8 cellular contexts compared by ENCODE assay signal in the genomic region with DNA sequence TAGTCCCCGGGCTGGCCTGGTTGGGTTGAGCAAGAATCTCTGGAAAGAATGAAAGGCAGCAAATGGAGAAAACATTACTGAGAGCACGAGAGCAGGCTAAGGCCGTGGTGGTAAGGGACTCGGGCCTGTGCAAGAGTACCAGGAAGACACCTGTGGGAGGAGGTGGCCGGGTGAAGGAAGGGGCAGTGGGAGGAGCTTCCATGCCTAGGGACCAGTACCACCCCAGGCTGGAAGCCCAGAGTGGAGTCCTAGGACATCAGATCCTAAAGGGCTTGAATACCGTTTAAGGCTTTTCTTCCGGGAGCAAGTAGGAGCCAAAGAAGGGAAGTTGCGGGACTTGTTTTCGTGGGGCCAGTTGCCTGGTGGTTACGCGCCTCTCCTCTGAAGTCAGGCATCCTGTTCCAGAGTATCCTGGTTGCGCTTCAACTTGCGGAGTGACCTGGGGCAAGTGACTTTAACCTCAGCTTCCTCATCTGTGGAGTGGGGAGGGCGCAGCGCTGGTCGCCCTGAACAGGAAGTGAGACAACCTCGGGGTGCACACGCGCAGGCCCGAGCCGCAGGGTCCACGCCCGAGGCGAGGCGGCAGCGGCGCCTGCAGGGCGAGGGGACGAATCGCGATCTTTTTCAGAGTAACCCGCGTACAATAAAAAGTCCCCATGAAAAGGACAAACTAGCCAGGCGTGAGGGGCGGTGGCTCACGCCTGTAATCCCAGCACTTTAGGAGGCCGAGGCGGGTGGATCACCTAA. TPM values are rescaled to one million over a fixed set of nuclear protein-coding genes. Genes with fewer than 3 reads are reported as not detected.
DNase-seq lines count a peak whose midpoint lies in the region; ATAC-seq, FAIRE-seq and TF ChIP-seq lines count a peak whose summit lies in the region.

No MANE protein-coding gene starts in this region.

- H3K9me3 ChIP-seq in GM23248 (ENCODE audit: low read depth) (no peaks in the 10 kb centered on the region), SK-N-MC (ENCODE audit: low read depth, low read length) (no peaks in the 10 kb centered on the region), pancreas (no peaks in the 10 kb centered on the region), tibial artery (no peaks in the 10 kb centered on the region)

- 0 out of 2 replicates have a peak, but pooled peaks cover 7% of the 10 kb centered on the region for H3K4me1 ChIP-seq in GM23248 (ENCODE audit: insufficient read depth)
- H3K4me1 ChIP-seq in pancreas, result peaks cover 5 to 14% (median 6%) of the 10 kb centered on the region in 3 donors
- H3K4me1 ChIP-seq in tibial artery, result peaks cover 0 to 45% (median 24%) of the 10 kb centered on the region in 4 donors

- peaks cover 20 to 23% of the 10 kb centered on the region in 2 donors for H3K36me3 Mint-ChIP-seq in activated naive CD4-positive, alpha-beta T cell treated with anti-CD3 and anti-CD28 coated beads, Interleukin-2, amount 50 U/mL, for 72 hours

- peak overlapping the region; percentile 92 for H3K4me3 ChIP-seq in GM23248
- H3K4me3 ChIP-seq in SK-N-MC, result peak overlapping the region; percentile 98
- H3K4me3 ChIP-seq in pancreas, result peak overlapping the region; percentile 89 to 95 (median 92)
- peak overlapping the region; percentile 81 to 98 for H3K4me3 ChIP-seq in tibial artery

- H3K27ac ChIP-seq in GM23248 (peak overlapping the region; percentile 99), SK-N-MC (no peak overlapping the region), pancreas (peak overlapping the region; percentile 87 to 94 (median 90)), tibial artery (peak overlapping the region; percentile 88 to 99)

- H3K9me3 Mint-ChIP-seq in activated naive CD4-positive, alpha-beta T cell treated with anti-CD3 and anti-CD28 coated beads, Interleukin-2, amount 50 U/mL, for 72 hours, result no peaks in the 10 kb centered on the region

- in situ Hi-C loops in G401 (cut with HindIII; ENCODE audit: low sequenced_read_pairs) (no loop called here), GM23248 (cut with MboI) (no loop called here)

- intact Hi-C loops in Right ventricle myocardium inferior (cut with DNase I), result loop anchor here (2.0 to 5.0 kb wide), 3 partner anchors 35 to 327 kb away; a partner anchor contains a TSS
- intact Hi-C loops in pancreas (cut with DNase I), result no loop called here
- intact Hi-C loops in tibial artery (cut with DNase I; ENCODE audit: low total_unique reads), result loop anchor here (5.0 to 10.0 kb wide), 4 partner anchors 77 to 329 kb away; a partner anchor contains a TSS

- FAIRE-seq in pancreas (lab: Jason Lieb, UNC), result no peak

- H2AFZ ChIP-seq in GM23248, result peak overlapping the region; percentile 66

- H3K9me2 ChIP-seq in GM23248 (ENCODE audit: insufficient read depth), result no peaks in the 10 kb centered on the region

- H3K36me3 ChIP-seq in GM23248 (ENCODE audit: low read depth) (0 out of 2 replicates have a peak, but pooled peaks cover 7% of the 10 kb centered on the region), SK-N-MC (ENCODE audit: insufficient read depth, low read length) (peaks cover 3% of the 10 kb centered on the region; the same call in 1 of the 2 replicates), pancreas (peaks cover 0 to 5% (median 0%) of the 10 kb centered on the region in 3 donors), tibial artery (peaks cover 6 to 27% (median 13%) of the 10 kb centered on the region in 3 donors)

- 11 to 13% methylated on average over 38 of the region's 38 CpGs for WGBS in GM23248 (ENCODE audit: low coverage in 1 of 2, low lambda C conversion rate in 2 of 2, missing lambda C conversion rate in 2 of 2), 2 experiments
- WGBS in pancreas, 2 donors, result 1 to 2% methylated on average over 38 of the region's 38 CpGs

- 0 out of 2 replicates have a peak, but pooled peaks cover 4% of the 10 kb centered on the region for H3F3A ChIP-seq in GM23248 (ENCODE audit: insufficient read depth)

- peak overlapping the region; percentile 99 for H3K9ac ChIP-seq in GM23248
- peak overlapping the region; percentile 52 for H3K9ac ChIP-seq in SK-N-MC (ENCODE audit: insufficient read length)

- TF ChIP-seq CTCF in pancreas (IDR thresholded peaks at IDR 0.05) (peak in 3 of 4 donors; percentile 18 to 34 (median 26)), tibial artery (IDR thresholded peaks at IDR 0.05) (peak; percentile 52 to 56)

- DNase-seq in G401 (ENCODE audit: low spot score) (peak; percentile 84), GM23248 (peak; percentile 91), M059J (ENCODE audit: low read depth) (peak; percentile 80), SK-N-MC (ENCODE audit: low read depth, low spot score) (no peak), Right ventricle myocardium inferior (ENCODE audit: missing footprints) (peak; percentile 97), pancreas (peak; percentile 74 to 92 (median 81)), tibial artery (peak; percentile 87 to 90)
- peak; percentile 74 to 90 for DNase-seq in activated naive CD4-positive, alpha-beta T cell treated with anti-CD3 and anti-CD28 coated beads, Interleukin-2, amount 50 U/mL, for 72 hours (ENCODE audit: low spot score in 2 of 2)

- no peaks in the 10 kb centered on the region for H4K20me1 ChIP-seq in GM23248 (ENCODE audit: insufficient read depth)

- peak overlapping the region; percentile 93 to 95 for H3K27ac Mint-ChIP-seq in activated naive CD4-positive, alpha-beta T cell treated with anti-CD3 and anti-CD28 coated beads, Interleukin-2, amount 50 U/mL, for 72 hours

- ATAC-seq in activated naive CD4-positive, alpha-beta T cell treated with anti-CD3 and anti-CD28 coated beads, Interleukin-2, amount 50 U/mL, for 72 hours, result peak; percentile 70 to 79
- peak; percentile 88 for ATAC-seq in Right ventricle myocardium inferior
- ATAC-seq in pancreas, result peak; percentile 74 to 87 (median 80)

- H3K27me3 ChIP-seq in GM23248 (replicated peaks; ENCODE audit: insufficient read depth) (no peaks in the 10 kb centered on the region), pancreas (no peaks in the 10 kb centered on the region), tibial artery (peaks cover 0 to 4% of the 10 kb centered on the region in 2 donors)

- H3K79me2 ChIP-seq in GM23248 (ENCODE audit: insufficient read depth), result peaks cover 50% of the 10 kb centered on the region

- H3K4me2 ChIP-seq in GM23248 (ENCODE audit: unreplicated experiment), result peak overlapping the region; percentile 94

RNA-seq across cellular contexts. Expression of a gene that starts 1.1 kb away (rescaled TPM):
- 129 and 141 TPM in 2 replicates for total RNA-seq in G401 (2014; rRNA removed; shearing (Covaris generic))
- total RNA-seq in GM23248 (2014; rRNA removed; shearing (Covaris generic)), result 198 and 214 TPM in 2 replicates
- polyA plus RNA-seq in GM23248 (2016; fragmentation: Nextera tagmentation; extraction: Ambion mirVana) (220 and 227 TPM in 2 replicates), pancreas (10 to 100 TPM; 33.8 to 47.3 TPM)
- 130 and 152 TPM in 2 replicates for total RNA-seq in M059J (2014; rRNA removed; shearing (Covaris generic))
- total RNA-seq in activated naive CD4-positive, alpha-beta T cell treated with anti-CD3 and anti-CD28 coated beads, Interleukin-2, amount 50 U/mL, for 72 hours, result 10 to 100 TPM; 31.3 to 62.1 TPM
- total RNA-seq in Right ventricle myocardium inferior (78.0 TPM), pancreas (10 to 100 TPM; 16.3 to 35.0 (median 22.3) TPM)

RNA-seq across cellular contexts. Expression of a gene that starts 2.7 kb away (rescaled TPM):
- total RNA-seq in G401 (2014; rRNA removed; shearing (Covaris generic)), result 0.74 TPM in 1 of 2 replicates, not detected in the other
- total RNA-seq in GM23248 (2014; rRNA removed; shearing (Covaris generic)), result not detected in 2 replicates
- polyA plus RNA-seq in GM23248 (2016; fragmentation: Nextera tagmentation; extraction: Ambion mirVana), result not detected in 2 replicates
- total RNA-seq in M059J (2014; rRNA removed; shearing (Covaris generic)), result not detected in 2 replicates
- total RNA-seq in activated naive CD4-positive, alpha-beta T cell treated with anti-CD3 and anti-CD28 coated beads, Interleukin-2, amount 50 U/mL, for 72 hours, result not detected
- not detected for total RNA-seq in Right ventricle myocardium inferior
- not detected for total RNA-seq in pancreas
- under 1 TPM; 0.12 to 0.53 TPM for polyA plus RNA-seq in pancreas

RNA-seq across cellular contexts. Expression of a gene that starts 31.0 kb away (rescaled TPM):
- total RNA-seq in G401 (2014; rRNA removed; shearing (Covaris generic)), result 38.6 and 43.6 TPM in 2 replicates
- 68.0 and 70.9 TPM in 2 replicates for total RNA-seq in GM23248 (2014; rRNA removed; shearing (Covaris generic))
- 22.4 and 24.9 TPM in 2 replicates for polyA plus RNA-seq in GM23248 (2016; fragmentation: Nextera tagmentation; extraction: Ambion mirVana)
- 37.9 and 68.7 TPM in 2 replicates for total RNA-seq in M059J (2014; rRNA removed; shearing (Covaris generic))
- total RNA-seq in activated naive CD4-positive, alpha-beta T cell treated with anti-CD3 and anti-CD28 coated beads, Interleukin-2, amount 50 U/mL, for 72 hours, result 10 to 100 TPM; 30.7 to 41.9 TPM
- 41.4 TPM for total RNA-seq in Right ventricle myocardium inferior
- total RNA-seq in pancreas, result 10 to 100 TPM; 25.0 to 31.5 (median 29.2) TPM
- polyA plus RNA-seq in pancreas, result 10 to 100 TPM; 20.1 to 23.3 TPM

RNA-seq across cellular contexts. Expression of a gene that starts 32.9 kb away (rescaled TPM):
- 39.7 and 42.5 TPM in 2 replicates for total RNA-seq in G401 (2014; rRNA removed; shearing (Covaris generic))
- total RNA-seq in GM23248 (2014; rRNA removed; shearing (Covaris generic)), result 1.9 and 3.9 TPM in 2 replicates
- polyA plus RNA-seq in GM23248 (2016; fragmentation: Nextera tagmentation; extraction: Ambion mirVana) (0.33 and 0.38 TPM in 2 replicates), pancreas (1 to 10 TPM; 2.8 to 3.6 TPM)
- total RNA-seq in M059J (2014; rRNA removed; shearing (Covaris generic)), result 2.5 and 3.1 TPM in 2 replicates
- total RNA-seq in activated naive CD4-positive, alpha-beta T cell treated with anti-CD3 and anti-CD28 coated beads, Interleukin-2, amount 50 U/mL, for 72 hours, result 1 to 10 TPM in 1 of 2 donors, under 1 TPM in 1; 0.39 to 1.2 TPM
- total RNA-seq in Right ventricle myocardium inferior (13.8 TPM), pancreas (1 to 10 TPM; 2.2 to 7.4 (median 3.0) TPM)

Comparison
In these comparisons a context has a peak if more than half of its experiments do, and no peak if none do; other contexts are left out.
1. intact Hi-C loops: an anchor here in Right ventricle myocardium inferior (2.0 to 5.0 kb wide) and tibial artery (5.0 to 10.0 kb wide); none called in pancreas.